ENCODE assay signal across 1 cellular context in the genomic region with DNA sequence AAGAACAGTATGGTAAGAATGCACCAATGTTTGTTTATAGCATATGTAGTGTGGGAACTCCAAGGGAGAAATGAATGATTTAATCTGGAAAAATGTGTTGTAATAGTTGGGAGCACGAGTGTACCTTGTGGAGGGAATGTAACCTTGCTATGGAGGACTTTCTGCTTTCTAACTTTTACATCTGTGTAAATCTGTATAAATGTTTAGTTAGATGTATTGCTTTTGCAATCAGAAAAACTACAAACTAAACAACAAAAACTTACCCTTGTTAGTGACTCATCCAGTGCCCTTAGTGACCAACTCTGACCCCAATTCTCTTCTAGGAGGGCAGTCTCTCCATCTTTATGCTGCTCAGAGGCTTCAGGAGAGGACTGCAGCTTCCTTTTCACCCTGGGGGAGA.
TF ChIP-seq lines count a peak whose summit lies in the region.

No MANE protein-coding gene starts in this region.

TF ChIP-seq in liver, 16 proteins besides CTCF, POLR2A, EP300 and RAD21 (continued from another document):
- TF ChIP-seq, protein P1, sequence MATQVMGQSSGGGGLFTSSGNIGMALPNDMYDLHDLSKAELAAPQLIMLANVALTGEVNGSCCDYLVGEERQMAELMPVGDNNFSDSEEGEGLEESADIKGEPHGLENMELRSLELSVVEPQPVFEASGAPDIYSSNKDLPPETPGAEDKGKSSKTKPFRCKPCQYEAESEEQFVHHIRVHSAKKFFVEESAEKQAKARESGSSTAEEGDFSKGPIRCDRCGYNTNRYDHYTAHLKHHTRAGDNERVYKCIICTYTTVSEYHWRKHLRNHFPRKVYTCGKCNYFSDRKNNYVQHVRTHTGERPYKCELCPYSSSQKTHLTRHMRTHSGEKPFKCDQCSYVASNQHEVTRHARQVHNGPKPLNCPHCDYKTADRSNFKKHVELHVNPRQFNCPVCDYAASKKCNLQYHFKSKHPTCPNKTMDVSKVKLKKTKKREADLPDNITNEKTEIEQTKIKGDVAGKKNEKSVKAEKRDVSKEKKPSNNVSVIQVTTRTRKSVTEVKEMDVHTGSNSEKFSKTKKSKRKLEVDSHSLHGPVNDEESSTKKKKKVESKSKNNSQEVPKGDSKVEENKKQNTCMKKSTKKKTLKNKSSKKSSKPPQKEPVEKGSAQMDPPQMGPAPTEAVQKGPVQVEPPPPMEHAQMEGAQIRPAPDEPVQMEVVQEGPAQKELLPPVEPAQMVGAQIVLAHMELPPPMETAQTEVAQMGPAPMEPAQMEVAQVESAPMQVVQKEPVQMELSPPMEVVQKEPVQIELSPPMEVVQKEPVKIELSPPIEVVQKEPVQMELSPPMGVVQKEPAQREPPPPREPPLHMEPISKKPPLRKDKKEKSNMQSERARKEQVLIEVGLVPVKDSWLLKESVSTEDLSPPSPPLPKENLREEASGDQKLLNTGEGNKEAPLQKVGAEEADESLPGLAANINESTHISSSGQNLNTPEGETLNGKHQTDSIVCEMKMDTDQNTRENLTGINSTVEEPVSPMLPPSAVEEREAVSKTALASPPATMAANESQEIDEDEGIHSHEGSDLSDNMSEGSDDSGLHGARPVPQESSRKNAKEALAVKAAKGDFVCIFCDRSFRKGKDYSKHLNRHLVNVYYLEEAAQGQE (IDR thresholded peaks at IDR 0.05), result no peak
- TF ChIP-seq YY1 (IDR thresholded peaks at IDR 0.05) (no peak), NR2F2 (IDR thresholded peaks at IDR 0.05) (no peak), RXRA (IDR thresholded peaks at IDR 0.05) (peak in 1 of 2 donors; percentile 58), EGR1 (IDR thresholded peaks at IDR 0.05; ENCODE audit: low read depth in 2 of 2) (no peak), HNF4G (IDR thresholded peaks at IDR 0.05) (no peak), FOXA1 (IDR thresholded peaks at IDR 0.05) (no peak), TAF1 (conservative IDR thresholded peaks at IDR 0.05) (no peak), FOXA2 (IDR thresholded peaks at IDR 0.05) (peak; percentile 20), SP1 (IDR thresholded peaks at IDR 0.05) (no peak)
- TF ChIP-seq, protein P2, sequence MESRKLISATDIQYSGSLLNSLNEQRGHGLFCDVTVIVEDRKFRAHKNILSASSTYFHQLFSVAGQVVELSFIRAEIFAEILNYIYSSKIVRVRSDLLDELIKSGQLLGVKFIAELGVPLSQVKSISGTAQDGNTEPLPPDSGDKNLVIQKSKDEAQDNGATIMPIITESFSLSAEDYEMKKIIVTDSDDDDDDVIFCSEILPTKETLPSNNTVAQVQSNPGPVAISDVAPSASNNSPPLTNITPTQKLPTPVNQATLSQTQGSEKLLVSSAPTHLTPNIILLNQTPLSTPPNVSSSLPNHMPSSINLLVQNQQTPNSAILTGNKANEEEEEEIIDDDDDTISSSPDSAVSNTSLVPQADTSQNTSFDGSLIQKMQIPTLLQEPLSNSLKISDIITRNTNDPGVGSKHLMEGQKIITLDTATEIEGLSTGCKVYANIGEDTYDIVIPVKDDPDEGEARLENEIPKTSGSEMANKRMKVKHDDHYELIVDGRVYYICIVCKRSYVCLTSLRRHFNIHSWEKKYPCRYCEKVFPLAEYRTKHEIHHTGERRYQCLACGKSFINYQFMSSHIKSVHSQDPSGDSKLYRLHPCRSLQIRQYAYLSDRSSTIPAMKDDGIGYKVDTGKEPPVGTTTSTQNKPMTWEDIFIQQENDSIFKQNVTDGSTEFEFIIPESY (IDR thresholded peaks at IDR 0.05), result no peak
- TF ChIP-seq, protein P3, sequence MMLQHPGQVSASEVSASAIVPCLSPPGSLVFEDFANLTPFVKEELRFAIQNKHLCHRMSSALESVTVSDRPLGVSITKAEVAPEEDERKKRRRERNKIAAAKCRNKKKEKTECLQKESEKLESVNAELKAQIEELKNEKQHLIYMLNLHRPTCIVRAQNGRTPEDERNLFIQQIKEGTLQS (IDR thresholded peaks at IDR 0.05), result no peak
